ENCODE assay signal across 1 cellular context in the genomic region with DNA sequence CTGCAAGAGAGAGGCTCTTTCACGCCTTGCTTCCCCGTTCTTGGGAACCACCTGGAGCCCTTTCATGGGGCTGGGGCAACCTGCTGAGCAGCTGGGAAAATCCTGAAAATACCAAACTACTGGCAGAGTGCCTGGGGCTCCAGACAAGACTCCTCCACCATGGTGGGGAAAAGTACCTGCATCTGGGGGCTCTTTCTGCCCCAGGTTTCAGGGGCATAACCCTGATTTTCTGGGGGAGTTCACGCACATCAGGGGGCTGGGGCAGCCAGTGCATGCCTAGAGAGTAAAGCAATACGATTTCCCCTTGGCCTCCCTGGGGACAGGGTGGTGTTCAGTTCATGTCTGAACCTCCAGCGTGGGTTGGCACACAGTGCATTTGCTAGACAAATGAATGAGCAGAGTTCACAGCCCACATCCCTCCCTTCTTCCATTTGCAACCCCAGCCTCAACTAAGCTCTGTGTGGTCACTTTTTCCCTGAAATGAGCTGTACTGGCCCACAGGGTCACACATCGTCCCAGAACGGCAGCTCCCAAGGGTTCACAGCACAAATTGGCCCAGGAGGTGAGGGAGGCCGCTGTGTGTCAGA.
TF ChIP-seq lines count a peak whose summit lies in the region.

No MANE protein-coding gene starts in this region.

TF ChIP-seq in IMR-90, 13 proteins besides CTCF, POLR2A, EP300 and RAD21 (continued from another document):
- TF ChIP-seq, protein P1, sequence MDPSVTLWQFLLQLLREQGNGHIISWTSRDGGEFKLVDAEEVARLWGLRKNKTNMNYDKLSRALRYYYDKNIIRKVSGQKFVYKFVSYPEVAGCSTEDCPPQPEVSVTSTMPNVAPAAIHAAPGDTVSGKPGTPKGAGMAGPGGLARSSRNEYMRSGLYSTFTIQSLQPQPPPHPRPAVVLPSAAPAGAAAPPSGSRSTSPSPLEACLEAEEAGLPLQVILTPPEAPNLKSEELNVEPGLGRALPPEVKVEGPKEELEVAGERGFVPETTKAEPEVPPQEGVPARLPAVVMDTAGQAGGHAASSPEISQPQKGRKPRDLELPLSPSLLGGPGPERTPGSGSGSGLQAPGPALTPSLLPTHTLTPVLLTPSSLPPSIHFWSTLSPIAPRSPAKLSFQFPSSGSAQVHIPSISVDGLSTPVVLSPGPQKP (IDR thresholded peaks at IDR 0.05; ENCODE audit: borderline replicate concordance, low read depth, low read length), result no peak
- no peak for TF ChIP-seq MAFK (IDR thresholded peaks at IDR 0.05; ENCODE audit: low read depth, low read length)
- TF ChIP-seq NFE2L2 (IDR thresholded peaks at IDR 0.05; ENCODE audit: low read depth, low read length), result no peak
- TF ChIP-seq BHLHE40 (IDR thresholded peaks at IDR 0.05; ENCODE audit: low read depth, low read length), result no peak
- TF ChIP-seq, protein P2, sequence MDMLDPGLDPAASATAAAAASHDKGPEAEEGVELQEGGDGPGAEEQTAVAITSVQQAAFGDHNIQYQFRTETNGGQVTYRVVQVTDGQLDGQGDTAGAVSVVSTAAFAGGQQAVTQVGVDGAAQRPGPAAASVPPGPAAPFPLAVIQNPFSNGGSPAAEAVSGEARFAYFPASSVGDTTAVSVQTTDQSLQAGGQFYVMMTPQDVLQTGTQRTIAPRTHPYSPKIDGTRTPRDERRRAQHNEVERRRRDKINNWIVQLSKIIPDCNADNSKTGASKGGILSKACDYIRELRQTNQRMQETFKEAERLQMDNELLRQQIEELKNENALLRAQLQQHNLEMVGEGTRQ (IDR thresholded peaks at IDR 0.05; ENCODE audit: low read depth, low read length), result no peak
- TF ChIP-seq RFX5 (IDR thresholded peaks at IDR 0.05; ENCODE audit: low read depth, low read length), result no peak
- TF ChIP-seq CHD1 (IDR thresholded peaks at IDR 0.05; ENCODE audit: low read depth, low read length), result no peak
- no peak for TF ChIP-seq FOS (IDR thresholded peaks at IDR 0.05; ENCODE audit: low read depth, low read length)
- TF ChIP-seq RCOR1 (IDR thresholded peaks at IDR 0.05; ENCODE audit: insufficient replicate concordance, low read length), result no peak
- TF ChIP-seq CEBPB (IDR thresholded peaks at IDR 0.05; ENCODE audit: low read depth, low read length), result no peak
- no peak for TF ChIP-seq MXI1 (IDR thresholded peaks at IDR 0.05; ENCODE audit: borderline replicate concordance, low read depth, low read length)
TF ChIP-seq in IMR-90: peak in this region for 0.
